1 cellular context compared by ENCODE assay signal in the genomic region with DNA sequence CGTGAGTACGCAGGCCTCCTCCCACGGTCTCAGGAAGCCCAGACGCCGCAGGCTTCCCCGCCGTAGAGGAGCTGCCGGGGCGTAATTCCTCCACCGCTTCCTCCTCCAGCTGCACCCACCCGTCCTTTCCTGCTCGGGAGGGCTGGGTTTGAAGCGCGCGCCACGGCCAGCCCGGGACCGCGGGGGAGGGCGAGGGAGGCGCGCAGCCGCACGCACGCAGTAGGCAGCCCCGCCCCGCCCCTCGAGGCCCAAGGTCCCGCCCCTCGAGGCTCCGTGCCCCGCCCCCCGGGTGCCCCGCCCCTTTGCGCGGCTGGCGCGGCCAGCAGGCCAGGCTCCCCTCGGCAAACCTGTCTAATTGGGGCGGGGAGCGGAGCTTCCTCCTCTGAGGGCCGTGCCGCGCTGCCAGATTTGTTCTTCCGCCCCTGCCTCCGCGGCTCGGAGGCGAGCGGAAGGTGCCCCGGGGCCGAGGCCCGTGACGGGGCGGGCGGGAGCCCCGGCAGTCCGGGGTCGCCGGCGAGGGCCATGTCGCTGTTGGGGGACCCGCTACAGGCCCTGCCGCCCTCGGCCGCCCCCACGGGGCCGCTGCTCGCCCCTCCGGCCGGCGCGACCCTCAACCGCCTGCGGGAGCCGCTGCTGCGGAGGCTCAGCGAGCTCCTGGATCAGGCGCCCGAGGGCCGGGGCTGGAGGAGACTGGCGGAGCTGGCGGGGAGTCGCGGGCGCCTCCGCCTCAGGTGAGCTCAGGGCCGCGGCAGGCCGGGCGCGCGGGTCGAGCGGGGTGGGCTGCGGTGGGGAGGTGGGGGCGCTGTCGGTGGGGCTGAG.
A peak's percentile ranks its signal among the peaks of the same experiment; 100 is the strongest.
TF ChIP-seq lines count a peak whose summit lies in the region.

A gene with protein sequence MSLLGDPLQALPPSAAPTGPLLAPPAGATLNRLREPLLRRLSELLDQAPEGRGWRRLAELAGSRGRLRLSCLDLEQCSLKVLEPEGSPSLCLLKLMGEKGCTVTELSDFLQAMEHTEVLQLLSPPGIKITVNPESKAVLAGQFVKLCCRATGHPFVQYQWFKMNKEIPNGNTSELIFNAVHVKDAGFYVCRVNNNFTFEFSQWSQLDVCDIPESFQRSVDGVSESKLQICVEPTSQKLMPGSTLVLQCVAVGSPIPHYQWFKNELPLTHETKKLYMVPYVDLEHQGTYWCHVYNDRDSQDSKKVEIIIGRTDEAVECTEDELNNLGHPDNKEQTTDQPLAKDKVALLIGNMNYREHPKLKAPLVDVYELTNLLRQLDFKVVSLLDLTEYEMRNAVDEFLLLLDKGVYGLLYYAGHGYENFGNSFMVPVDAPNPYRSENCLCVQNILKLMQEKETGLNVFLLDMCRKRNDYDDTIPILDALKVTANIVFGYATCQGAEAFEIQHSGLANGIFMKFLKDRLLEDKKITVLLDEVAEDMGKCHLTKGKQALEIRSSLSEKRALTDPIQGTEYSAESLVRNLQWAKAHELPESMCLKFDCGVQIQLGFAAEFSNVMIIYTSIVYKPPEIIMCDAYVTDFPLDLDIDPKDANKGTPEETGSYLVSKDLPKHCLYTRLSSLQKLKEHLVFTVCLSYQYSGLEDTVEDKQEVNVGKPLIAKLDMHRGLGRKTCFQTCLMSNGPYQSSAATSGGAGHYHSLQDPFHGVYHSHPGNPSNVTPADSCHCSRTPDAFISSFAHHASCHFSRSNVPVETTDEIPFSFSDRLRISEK (plus strand): TSS at position 344 of the 819 bp plus-strand sequence. CDS start 179 bp downstream, at position 523.

TF ChIP-seq in HEK293, 187 proteins besides CTCF, POLR2A, EP300 and RAD21 (continued from another document and continues in another):
- TF ChIP-seq ZNF843 (tag by site-specific recombination; IDR thresholded peaks at IDR 0.05) (0 out of 2 replicates have a peak, but pooled peaks have one; percentile 37), SALL2 (tag by site-specific recombination; IDR thresholded peaks at IDR 0.05; ENCODE audit: borderline replicate concordance) (no peak), ZNF785 (tag by site-specific recombination; IDR thresholded peaks at IDR 0.05) (no peak), ZNF449 (tag by site-specific recombination; IDR thresholded peaks at IDR 0.05) (0 out of 2 replicates have a peak, but pooled peaks have one; percentile 24), ZEB2 (tag by site-specific recombination; IDR thresholded peaks at IDR 0.05) (peak; percentile 54; the same call in 1 of the 2 replicates), ZNF660 (tag by site-specific recombination; IDR thresholded peaks at IDR 0.05) (peak; percentile 14; the same call in 1 of the 2 replicates), ZIC2 (tag by site-specific recombination; IDR thresholded peaks at IDR 0.05) (peak; percentile 57), ZNF416 (tag by site-specific recombination; IDR thresholded peaks at IDR 0.05) (no peak), ZNF473 (tag by site-specific recombination; IDR thresholded peaks at IDR 0.05) (no peak), SP7 (tag by site-specific recombination; IDR thresholded peaks at IDR 0.05) (peak; percentile 63), ZNF692 (tag by site-specific recombination; IDR thresholded peaks at IDR 0.05) (peak; percentile 16; the same call in 1 of the 2 replicates), ZNF341 (tag by site-specific recombination; IDR thresholded peaks at IDR 0.05; ENCODE audit: low read depth) (peak; percentile 33; the same call in 1 of the 2 replicates), ZBTB11 (tag by site-specific recombination; conservative IDR thresholded peaks at IDR 0.05; ENCODE audit: low read depth) (peak; percentile 54), YY1 (tag by site-specific recombination; IDR thresholded peaks at IDR 0.05) (no peak), SP2 (tag by site-specific recombination; IDR thresholded peaks at IDR 0.05) (peak; percentile 57), ZNF391 (tag by site-specific recombination; IDR thresholded peaks at IDR 0.05; ENCODE audit: borderline replicate concordance, low read depth) (0 out of 2 replicates have a peak, but pooled peaks have one; percentile 48), ZNF600 (tag by site-specific recombination; IDR thresholded peaks at IDR 0.05) (peak; percentile 81), ZNF561 (tag by site-specific recombination; IDR thresholded peaks at IDR 0.05; ENCODE audit: borderline replicate concordance) (peak; percentile 73; the same call in 1 of the 2 replicates), GLIS1 (tag by site-specific recombination; IDR thresholded peaks at IDR 0.05) (peak; percentile 73), IKZF3 (tag by site-specific recombination; IDR thresholded peaks at IDR 0.05) (peak; percentile 53), PBX3 (CRISPR knock-in tag; IDR thresholded peaks at IDR 0.05) (peak; percentile 66), RBAK (tag by site-specific recombination; IDR thresholded peaks at IDR 0.05) (no peak), OSR2 (tag by site-specific recombination; IDR thresholded peaks at IDR 0.05) (0 out of 2 replicates have a peak, but pooled peaks have one; percentile 17)
- TF ChIP-seq, protein P1, sequence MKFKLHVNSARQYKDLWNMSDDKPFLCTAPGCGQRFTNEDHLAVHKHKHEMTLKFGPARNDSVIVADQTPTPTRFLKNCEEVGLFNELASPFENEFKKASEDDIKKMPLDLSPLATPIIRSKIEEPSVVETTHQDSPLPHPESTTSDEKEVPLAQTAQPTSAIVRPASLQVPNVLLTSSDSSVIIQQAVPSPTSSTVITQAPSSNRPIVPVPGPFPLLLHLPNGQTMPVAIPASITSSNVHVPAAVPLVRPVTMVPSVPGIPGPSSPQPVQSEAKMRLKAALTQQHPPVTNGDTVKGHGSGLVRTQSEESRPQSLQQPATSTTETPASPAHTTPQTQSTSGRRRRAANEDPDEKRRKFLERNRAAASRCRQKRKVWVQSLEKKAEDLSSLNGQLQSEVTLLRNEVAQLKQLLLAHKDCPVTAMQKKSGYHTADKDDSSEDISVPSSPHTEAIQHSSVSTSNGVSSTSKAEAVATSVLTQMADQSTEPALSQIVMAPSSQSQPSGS (tag by site-specific recombination; IDR thresholded peaks at IDR 0.05; ENCODE audit: low read depth), result no peak
- TF ChIP-seq, protein P2, sequence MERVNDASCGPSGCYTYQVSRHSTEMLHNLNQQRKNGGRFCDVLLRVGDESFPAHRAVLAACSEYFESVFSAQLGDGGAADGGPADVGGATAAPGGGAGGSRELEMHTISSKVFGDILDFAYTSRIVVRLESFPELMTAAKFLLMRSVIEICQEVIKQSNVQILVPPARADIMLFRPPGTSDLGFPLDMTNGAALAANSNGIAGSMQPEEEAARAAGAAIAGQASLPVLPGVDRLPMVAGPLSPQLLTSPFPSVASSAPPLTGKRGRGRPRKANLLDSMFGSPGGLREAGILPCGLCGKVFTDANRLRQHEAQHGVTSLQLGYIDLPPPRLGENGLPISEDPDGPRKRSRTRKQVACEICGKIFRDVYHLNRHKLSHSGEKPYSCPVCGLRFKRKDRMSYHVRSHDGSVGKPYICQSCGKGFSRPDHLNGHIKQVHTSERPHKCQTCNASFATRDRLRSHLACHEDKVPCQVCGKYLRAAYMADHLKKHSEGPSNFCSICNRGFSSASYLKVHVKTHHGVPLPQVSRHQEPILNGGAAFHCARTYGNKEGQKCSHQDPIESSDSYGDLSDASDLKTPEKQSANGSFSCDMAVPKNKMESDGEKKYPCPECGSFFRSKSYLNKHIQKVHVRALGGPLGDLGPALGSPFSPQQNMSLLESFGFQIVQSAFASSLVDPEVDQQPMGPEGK (tag by site-specific recombination; IDR thresholded peaks at IDR 0.05), result peak; percentile 59
- TF ChIP-seq, protein P3, sequence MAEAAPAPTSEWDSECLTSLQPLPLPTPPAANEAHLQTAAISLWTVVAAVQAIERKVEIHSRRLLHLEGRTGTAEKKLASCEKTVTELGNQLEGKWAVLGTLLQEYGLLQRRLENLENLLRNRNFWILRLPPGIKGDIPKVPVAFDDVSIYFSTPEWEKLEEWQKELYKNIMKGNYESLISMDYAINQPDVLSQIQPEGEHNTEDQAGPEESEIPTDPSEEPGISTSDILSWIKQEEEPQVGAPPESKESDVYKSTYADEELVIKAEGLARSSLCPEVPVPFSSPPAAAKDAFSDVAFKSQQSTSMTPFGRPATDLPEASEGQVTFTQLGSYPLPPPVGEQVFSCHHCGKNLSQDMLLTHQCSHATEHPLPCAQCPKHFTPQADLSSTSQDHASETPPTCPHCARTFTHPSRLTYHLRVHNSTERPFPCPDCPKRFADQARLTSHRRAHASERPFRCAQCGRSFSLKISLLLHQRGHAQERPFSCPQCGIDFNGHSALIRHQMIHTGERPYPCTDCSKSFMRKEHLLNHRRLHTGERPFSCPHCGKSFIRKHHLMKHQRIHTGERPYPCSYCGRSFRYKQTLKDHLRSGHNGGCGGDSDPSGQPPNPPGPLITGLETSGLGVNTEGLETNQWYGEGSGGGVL (tag by site-specific recombination; IDR thresholded peaks at IDR 0.05), result peak; percentile 67
- TF ChIP-seq, protein P4, sequence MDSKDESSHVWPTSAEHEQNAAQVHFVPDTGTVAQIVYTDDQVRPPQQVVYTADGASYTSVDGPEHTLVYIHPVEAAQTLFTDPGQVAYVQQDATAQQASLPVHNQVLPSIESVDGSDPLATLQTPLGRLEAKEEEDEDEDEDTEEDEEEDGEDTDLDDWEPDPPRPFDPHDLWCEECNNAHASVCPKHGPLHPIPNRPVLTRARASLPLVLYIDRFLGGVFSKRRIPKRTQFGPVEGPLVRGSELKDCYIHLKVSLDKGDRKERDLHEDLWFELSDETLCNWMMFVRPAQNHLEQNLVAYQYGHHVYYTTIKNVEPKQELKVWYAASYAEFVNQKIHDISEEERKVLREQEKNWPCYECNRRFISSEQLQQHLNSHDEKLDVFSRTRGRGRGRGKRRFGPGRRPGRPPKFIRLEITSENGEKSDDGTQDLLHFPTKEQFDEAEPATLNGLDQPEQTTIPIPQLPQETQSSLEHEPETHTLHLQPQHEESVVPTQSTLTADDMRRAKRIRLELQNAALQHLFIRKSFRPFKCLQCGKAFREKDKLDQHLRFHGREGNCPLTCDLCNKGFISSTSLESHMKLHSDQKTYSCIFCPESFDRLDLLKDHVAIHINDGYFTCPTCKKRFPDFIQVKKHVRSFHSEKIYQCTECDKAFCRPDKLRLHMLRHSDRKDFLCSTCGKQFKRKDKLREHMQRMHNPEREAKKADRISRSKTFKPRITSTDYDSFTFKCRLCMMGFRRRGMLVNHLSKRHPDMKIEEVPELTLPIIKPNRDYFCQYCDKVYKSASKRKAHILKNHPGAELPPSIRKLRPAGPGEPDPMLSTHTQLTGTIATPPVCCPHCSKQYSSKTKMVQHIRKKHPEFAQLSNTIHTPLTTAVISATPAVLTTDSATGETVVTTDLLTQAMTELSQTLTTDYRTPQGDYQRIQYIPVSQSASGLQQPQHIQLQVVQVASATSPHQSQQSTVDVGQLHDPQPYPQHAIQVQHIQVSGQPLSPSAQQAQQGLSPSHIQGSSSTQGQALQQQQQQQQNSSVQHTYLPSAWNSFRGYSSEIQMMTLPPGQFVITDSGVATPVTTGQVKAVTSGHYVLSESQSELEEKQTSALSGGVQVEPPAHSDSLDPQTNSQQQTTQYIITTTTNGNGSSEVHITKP (tag by site-specific recombination; IDR thresholded peaks at IDR 0.05), result peak; percentile 93
